Comparison of ENCODE assay signal across 15 cellular contexts in the genomic region with DNA sequence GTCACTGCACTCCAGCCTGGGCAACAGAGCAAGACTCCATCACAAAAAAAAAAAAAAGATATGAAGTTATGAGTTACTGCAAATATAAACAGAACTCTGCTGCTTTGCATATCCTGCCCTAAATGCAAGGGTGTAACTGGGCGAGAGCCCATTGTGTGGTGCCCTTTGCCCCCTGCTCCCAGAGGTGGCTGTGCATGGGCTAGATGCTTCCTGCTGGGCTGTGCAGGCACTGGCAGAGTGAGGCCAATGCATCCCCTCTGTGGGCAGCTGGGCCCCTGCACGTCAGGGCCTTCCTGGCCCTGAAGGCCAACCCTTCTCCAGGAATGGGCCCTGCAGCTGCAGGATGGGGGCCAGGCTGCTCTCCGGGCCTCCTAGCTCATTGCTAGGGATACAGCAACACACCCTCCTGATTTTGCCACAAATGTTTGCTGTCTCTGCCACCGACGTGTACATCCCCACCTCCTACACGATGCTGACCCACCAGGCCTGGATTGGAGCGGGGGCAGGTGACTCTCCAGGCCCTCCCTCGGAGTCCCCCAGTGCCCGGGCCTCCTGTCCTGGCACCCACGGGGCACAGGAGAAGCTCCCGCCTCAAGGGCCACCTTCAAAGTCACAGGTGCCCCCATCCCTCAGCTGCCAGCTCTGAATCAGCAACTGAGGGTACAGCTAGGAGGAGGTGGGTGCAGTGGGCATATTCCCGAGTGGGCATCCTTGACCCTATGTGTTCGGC.
"Had no signal": no experiment of that assay in that cellular context is flagged by ENCODE, and none has a peak within 500 bp of the region (broad histone marks: within the 10 kb centered on the region; RNA-seq: fewer than 3 reads in every experiment).

No MANE protein-coding gene starts in this region.

- FAIRE-seq: bronchial epithelial cell had no signal

- H3K4me3 ChIP-seq: ascending aorta, dorsolateral prefrontal cortex, testis, uterus had no signal

- H3K9me3 Mint-ChIP-seq: activated naive CD8-positive, alpha-beta T cell treated with anti-CD3 and anti-CD28 coated beads, Interleukin-2, amount 50 U/mL, for 24 hours; activated T-helper 1 cell treated with anti-CD3 and anti-CD28 coated beads, Interleukin-12 subunit alpha, Interleukin-12 subunit beta, Interleukin-2, Interleukin-4 antibody, amounts not matched to agents 30 ng/mL and 10 ng/mL and 1 ng/mL, durations not matched to agents 14 hours and 24 hours and 36 hours; natural killer cell; stimulated activated naive CD8-positive, alpha-beta T cell treated with anti-CD3 and anti-CD28 coated beads, Interleukin-15, Interleukin-2, amounts not matched to agents 100 ng/mL and 50 ng/mL, for 24 hours; WTC11 had no signal

- H3K4me1 ChIP-seq: ascending aorta, uterus had no signal

- H3K9me3 ChIP-seq: ascending aorta, testis, uterus had no signal

- H3K36me3 Mint-ChIP-seq: natural killer cell, WTC11 had no signal

- H3K27ac Mint-ChIP-seq: activated naive CD8-positive, alpha-beta T cell treated with anti-CD3 and anti-CD28 coated beads, Interleukin-2, amount 50 U/mL, for 24 hours; activated T-helper 1 cell treated with anti-CD3 and anti-CD28 coated beads, Interleukin-12 subunit alpha, Interleukin-12 subunit beta, Interleukin-2, Interleukin-4 antibody, amounts not matched to agents 30 ng/mL and 10 ng/mL and 1 ng/mL, durations not matched to agents 14 hours and 24 hours and 36 hours; natural killer cell; stimulated activated naive CD8-positive, alpha-beta T cell treated with anti-CD3 and anti-CD28 coated beads, Interleukin-15, Interleukin-2, amounts not matched to agents 100 ng/mL and 50 ng/mL, for 24 hours; T-helper 17 cell; WTC11 had no signal

- DNase-seq: activated CD4-positive, alpha-beta T cell treated with anti-CD3 and anti-CD28 coated beads for 48 hours; activated naive CD4-positive, alpha-beta T cell; activated naive CD8-positive, alpha-beta T cell treated with anti-CD3 and anti-CD28 coated beads, Interleukin-2, amount 50 U/mL, for 24 hours; dorsolateral prefrontal cortex; natural killer cell; stimulated activated CD4-positive, alpha-beta T cell treated with anti-CD3 and anti-CD28 coated beads, Interleukin-15, amount 100 ng/mL, for 24 hours; stimulated activated CD4-positive, alpha-beta T cell treated with anti-CD3 and anti-CD28 coated beads, Interleukin-4, amount 100 ng/mL, for 24 hours; T-helper 17 cell; testis; uterus had no signal

- H3K27me3 Mint-ChIP-seq: activated naive CD8-positive, alpha-beta T cell treated with anti-CD3 and anti-CD28 coated beads, Interleukin-2, amount 50 U/mL, for 24 hours; stimulated activated naive CD8-positive, alpha-beta T cell treated with anti-CD3 and anti-CD28 coated beads, Interleukin-15, Interleukin-2, amounts not matched to agents 100 ng/mL and 50 ng/mL, for 24 hours; T-helper 17 cell had no signal

- H3K36me3 ChIP-seq: uterus had no signal

- H3K4me3 Mint-ChIP-seq: activated naive CD8-positive, alpha-beta T cell treated with anti-CD3 and anti-CD28 coated beads, Interleukin-2, amount 50 U/mL, for 24 hours; activated T-helper 1 cell treated with anti-CD3 and anti-CD28 coated beads, Interleukin-12 subunit alpha, Interleukin-12 subunit beta, Interleukin-2, Interleukin-4 antibody, amounts not matched to agents 30 ng/mL and 10 ng/mL and 1 ng/mL, durations not matched to agents 14 hours and 24 hours and 36 hours; natural killer cell; stimulated activated naive CD8-positive, alpha-beta T cell treated with anti-CD3 and anti-CD28 coated beads, Interleukin-15, Interleukin-2, amounts not matched to agents 100 ng/mL and 50 ng/mL, for 24 hours; T-helper 17 cell; WTC11 had no signal

- H3K4me1 Mint-ChIP-seq: natural killer cell, T-helper 17 cell had no signal

- H3K27ac ChIP-seq: ascending aorta, testis, uterus had no signal

- H3K27me3 ChIP-seq: ascending aorta, dorsolateral prefrontal cortex, testis, uterus had no signal

- ATAC-seq: activated naive CD8-positive, alpha-beta T cell treated with anti-CD3 and anti-CD28 coated beads, Interleukin-2, amount 50 U/mL, for 24 hours; natural killer cell; T-helper 17 cell; WTC11 had no signal
